In genomic region chr3:171809513-171810277, GRCh38 we compare ENCODE assay signal across 8 cellular contexts. TPM values are rescaled to one million over a fixed set of nuclear protein-coding genes. Genes with fewer than 3 reads are reported as not detected.
A peak's percentile ranks its signal among the peaks of the same experiment; 100 is the strongest.
DNase-seq lines count a peak whose midpoint lies in the region; ATAC-seq and TF ChIP-seq lines count a peak whose summit lies in the region.

No MANE protein-coding gene starts in this region.

- H3K9me2 ChIP-seq in PC-3 (replicated peaks; ENCODE audit: low read length): no peaks in the 10 kb centered on the region

- H3K4me1 ChIP-seq in CD8-positive, alpha-beta T cell (ENCODE audit: insufficient read depth, low read length): peaks cover 6% of the 10 kb centered on the region
- H3K4me1 ChIP-seq in PC-3 (ENCODE audit: insufficient read depth, low read length) (peaks cover 53% of the 10 kb centered on the region), transverse colon (peaks cover 19 to 42% (median 27%) of the 10 kb centered on the region in 4 donors)

- no peaks in the 10 kb centered on the region for H4K20me1 ChIP-seq in PC-3 (ENCODE audit: low read length)

- H3K4me1 Mint-ChIP-seq in CD8-positive, alpha-beta T cell (ENCODE audit: low read depth): peaks cover 14% of the 10 kb centered on the region
- H3K4me1 Mint-ChIP-seq in activated T-helper 2 cell treated with anti-CD3 and anti-CD28 coated beads, Interferon-gamma antibody, Interleukin-2, Interleukin-4, amounts not matched to agents 10 μg/mL and 5 μg/mL and 100 μg/mL, durations not matched to agents 14 hours and 24 hours and 36 hours (ENCODE audit: low read depth): peaks cover 43% of the 10 kb centered on the region
- peaks cover 11% of the 10 kb centered on the region for H3K4me1 Mint-ChIP-seq in nephron progenitor cell

- peak; percentile 71 for ATAC-seq in CD8-positive, alpha-beta T cell
- ATAC-seq in HG03175 (IDR thresholded peaks at IDR 0.05; ENCODE audit: unreplicated experiment) (peak; percentile 58), PC-3 (peak; percentile 44)

- DNase-seq in CD8-positive, alpha-beta T cell: peak in 6 of 7 experiments; percentile 24 to 68 (median 34)
- DNase-seq in PC-3: peak; percentile 77
- DNase-seq in activated T-helper 2 cell treated with anti-CD3 and anti-CD28 coated beads, Interferon-gamma antibody, Interleukin-2, Interleukin-4, amounts not matched to agents 10 μg/mL and 5 μg/mL and 100 μg/mL, durations not matched to agents 14 hours and 24 hours and 36 hours (ENCODE audit: low spot score): peak; percentile 51
- DNase-seq in fibroblast of the aortic adventitia (ENCODE audit: low read depth): peak; percentile 99
- peak; percentile 71 for DNase-seq in nephron progenitor cell
- peak; percentile 76 for DNase-seq in transverse colon

- H3K9ac ChIP-seq in PC-3 (ENCODE audit: low read length): peak overlapping the region; percentile 98

- H3K9me3 Mint-ChIP-seq in CD8-positive, alpha-beta T cell: no peaks in the 10 kb centered on the region
- no peaks in the 10 kb centered on the region for H3K9me3 Mint-ChIP-seq in activated T-helper 2 cell treated with anti-CD3 and anti-CD28 coated beads, Interferon-gamma antibody, Interleukin-2, Interleukin-4, amounts not matched to agents 10 μg/mL and 5 μg/mL and 100 μg/mL, durations not matched to agents 14 hours and 24 hours and 36 hours
- no peaks in the 10 kb centered on the region for H3K9me3 Mint-ChIP-seq in nephron progenitor cell

- no peak for TF ChIP-seq EP300 in transverse colon (IDR thresholded peaks at IDR 0.05; ENCODE audit: low read depth)

- H3K79me2 ChIP-seq in PC-3 (ENCODE audit: low read length): peaks cover 15% of the 10 kb centered on the region

- H2AFZ ChIP-seq in PC-3 (ENCODE audit: low read length): peak overlapping the region; percentile 64

- WGBS in transverse colon (ENCODE audit: low coverage in 1 of 2), 2 donors: 0 to 3% methylated on average over 8 to 46 of the region's 52 CpGs

- peaks cover 9% of the 10 kb centered on the region for H3F3A ChIP-seq in PC-3 (ENCODE audit: low read length, unreplicated experiment)

- peak overlapping the region; percentile 58 for H3K27ac Mint-ChIP-seq in CD8-positive, alpha-beta T cell
- H3K27ac Mint-ChIP-seq in activated T-helper 2 cell treated with anti-CD3 and anti-CD28 coated beads, Interferon-gamma antibody, Interleukin-2, Interleukin-4, amounts not matched to agents 10 μg/mL and 5 μg/mL and 100 μg/mL, durations not matched to agents 14 hours and 24 hours and 36 hours: peak overlapping the region; percentile 47
- no peak overlapping the region for H3K27ac Mint-ChIP-seq in nephron progenitor cell

- peak overlapping the region; percentile 85 for H3K4me2 ChIP-seq in PC-3 (ENCODE audit: low read length)

- peak overlapping the region; percentile 66 for H3K4me3 ChIP-seq in CD8-positive, alpha-beta T cell (ENCODE audit: low read depth, low read length)
- peak overlapping the region; percentile 78 for H3K4me3 ChIP-seq in PC-3 (ENCODE audit: low read length)
- H3K4me3 ChIP-seq in fibroblast of the aortic adventitia (ENCODE audit: low read depth, low read length): peak overlapping the region; percentile 73
- H3K4me3 ChIP-seq in transverse colon: peak overlapping the region; percentile 44 to 88 (median 60)

- TF ChIP-seq POLR2A in GM19193 (IDR thresholded peaks at IDR 0.05; ENCODE audit: extremely low read depth, insufficient read depth, insufficient read length) (peak; percentile 59), transverse colon (IDR thresholded peaks at IDR 0.05) (peak; percentile 78)

- H3K4me3 Mint-ChIP-seq in CD8-positive, alpha-beta T cell: peak overlapping the region; percentile 79
- H3K4me3 Mint-ChIP-seq in activated T-helper 2 cell treated with anti-CD3 and anti-CD28 coated beads, Interferon-gamma antibody, Interleukin-2, Interleukin-4, amounts not matched to agents 10 μg/mL and 5 μg/mL and 100 μg/mL, durations not matched to agents 14 hours and 24 hours and 36 hours (ENCODE audit: low read depth): peak overlapping the region; percentile 77
- H3K4me3 Mint-ChIP-seq in nephron progenitor cell: peak overlapping the region; percentile 88

- H3K36me3 Mint-ChIP-seq in CD8-positive, alpha-beta T cell: no peaks in the 10 kb centered on the region
- H3K36me3 Mint-ChIP-seq in activated T-helper 2 cell treated with anti-CD3 and anti-CD28 coated beads, Interferon-gamma antibody, Interleukin-2, Interleukin-4, amounts not matched to agents 10 μg/mL and 5 μg/mL and 100 μg/mL, durations not matched to agents 14 hours and 24 hours and 36 hours (ENCODE audit: low read depth): no peaks in the 10 kb centered on the region
- H3K36me3 Mint-ChIP-seq in nephron progenitor cell (ENCODE audit: low read depth): peaks cover 3% of the 10 kb centered on the region

- no peak overlapping the region for H3K27ac ChIP-seq in CD8-positive, alpha-beta T cell (ENCODE audit: low read depth, low read length)
- peak overlapping the region; percentile 90 for H3K27ac ChIP-seq in PC-3 (ENCODE audit: low read length)
- peak overlapping the region; percentile 91 to 98 (median 95) for H3K27ac ChIP-seq in transverse colon

- intact Hi-C loops in CD8-positive, alpha-beta T cell (cut with DNase I, micrococcal nuclease): no loop called here
- intact Hi-C loops in PC-3 (cut with micrococcal nuclease): loop anchor here (1.0 to 5.0 kb wide), 3 partner anchors 158 to 333 kb away; no protein-coding TSS in a partner anchor
- intact Hi-C loops in activated T-helper 2 cell treated with anti-CD3 and anti-CD28 coated beads, Interferon-gamma antibody, Interleukin-2, Interleukin-4, amounts not matched to agents 10 μg/mL and 5 μg/mL and 100 μg/mL, durations not matched to agents 14 hours and 24 hours and 36 hours (cut with micrococcal nuclease): loop anchor here (5.0 to 10.0 kb wide), 5 partner anchors 68 to 705 kb away; partner anchors contain the start of gene FNDC3B
- intact Hi-C loops in transverse colon (cut with DNase I; ENCODE audit: low total_unique reads): no loop called here

- no peaks in the 10 kb centered on the region for H3K36me3 ChIP-seq in CD8-positive, alpha-beta T cell (ENCODE audit: insufficient read depth, low read length)
- H3K36me3 ChIP-seq in PC-3 (ENCODE audit: low read depth, low read length) (no peaks in the 10 kb centered on the region), transverse colon (no peaks in the 10 kb centered on the region)

- in situ Hi-C loops in transverse colon (cut with MboI; ENCODE audit: low pct_ligation_motif_present in 1 of 4, low pct_unique_long_range_greater_than_20kb in 1 of 4, low sequenced_read_pairs in 3 of 4): no loop called here

- no peak for TF ChIP-seq CTCF in CD8-positive, alpha-beta T cell (IDR thresholded peaks at IDR 0.05)
- TF ChIP-seq CTCF in PC-3 (conservative IDR thresholded peaks at IDR 0.05; ENCODE audit: low read depth, low read length) (no peak), fibroblast of the aortic adventitia (IDR thresholded peaks at IDR 0.05; ENCODE audit: insufficient read depth, low read length) (no peak), nephron progenitor cell (IDR thresholded peaks at IDR 0.05) (no peak), transverse colon (IDR thresholded peaks at IDR 0.05) (peak in 2 of 5 experiments; percentile 4 to 9)

- CTCF ChIA-PET in CD8-positive, alpha-beta T cell (lab: Charles Lee): no interaction called here
- CTCF ChIA-PET in PC-3 (lab: Charles Lee): interaction anchor here (0.6 to 1.4 kb wide), 3 partner anchors 14 to 272 kb away, joined by 3 to 4 read pairs (median 3); no protein-coding TSS in a partner anchor

- POLR2A ChIA-PET in CD8-positive, alpha-beta T cell (lab: Charles Lee): no interaction called here
- POLR2A ChIA-PET in PC-3 (lab: Charles Lee; ENCODE audit: unreplicated experiment): interaction anchor here (0.5 to 2.3 kb wide), 22 partner anchors 8 to 1638 kb away, joined by 3 to 14 read pairs (median 4); no protein-coding TSS in a partner anchor

- H3K9me3 ChIP-seq in CD8-positive, alpha-beta T cell (ENCODE audit: low read length): no peaks in the 10 kb centered on the region
- no peaks in the 10 kb centered on the region for H3K9me3 ChIP-seq in PC-3 (ENCODE audit: low read length)
- no peaks in the 10 kb centered on the region for H3K9me3 ChIP-seq in transverse colon

- BruUV-seq in PC-3 (replicated peaks; lab: Mats Ljungman, UMichigan): no TSS peak

- H3K27me3 ChIP-seq in CD8-positive, alpha-beta T cell (ENCODE audit: insufficient read depth, low read length): no peaks in the 10 kb centered on the region
- H3K27me3 ChIP-seq in PC-3 (ENCODE audit: low read length) (no peaks in the 10 kb centered on the region), transverse colon (no peaks in the 10 kb centered on the region)

- H3K27me3 Mint-ChIP-seq in CD8-positive, alpha-beta T cell (ENCODE audit: low read depth): peaks cover 34% of the 10 kb centered on the region
- H3K27me3 Mint-ChIP-seq in activated T-helper 2 cell treated with anti-CD3 and anti-CD28 coated beads, Interferon-gamma antibody, Interleukin-2, Interleukin-4, amounts not matched to agents 10 μg/mL and 5 μg/mL and 100 μg/mL, durations not matched to agents 14 hours and 24 hours and 36 hours (ENCODE audit: low read depth): peaks cover 25% of the 10 kb centered on the region
- H3K27me3 Mint-ChIP-seq in nephron progenitor cell (ENCODE audit: low read depth, poor library complexity): peaks cover 48% of the 10 kb centered on the region

RNA-seq across cellular contexts. Expression of gene PLD1, which starts 0.6 kb away (rescaled TPM):
- 1 to 10 TPM; 1.1 to 1.6 TPM for total RNA-seq in CD8-positive, alpha-beta T cell
- total RNA-seq in PC-3 (2014; rRNA removed) (7.3 and 8.3 TPM in 2 replicates), fibroblast of the aortic adventitia (ENCODE audit: low replicate concordance) (10.1 and 23.1 TPM in 2 replicates), transverse colon (10 to 100 TPM; 52.1 to 88.3 (median 77.4) TPM)
- 1.0 and 1.1 TPM in 2 replicates for total RNA-seq in activated T-helper 2 cell treated with anti-CD3 and anti-CD28 coated beads, Interferon-gamma antibody, Interleukin-2, Interleukin-4, amounts not matched to agents 10 μg/mL and 5 μg/mL and 100 μg/mL, durations not matched to agents 14 hours and 24 hours and 36 hours

RNA-seq across cellular contexts. Expression of gene TMEM212, which starts 33.5 kb away (rescaled TPM):
- not detected for total RNA-seq in CD8-positive, alpha-beta T cell
- total RNA-seq in PC-3 (2014; rRNA removed) (not detected in 2 replicates), fibroblast of the aortic adventitia (ENCODE audit: low replicate concordance) (not detected in 2 replicates), transverse colon (not detected)
- 0.09 TPM in 1 of 2 replicates, not detected in the other for total RNA-seq in activated T-helper 2 cell treated with anti-CD3 and anti-CD28 coated beads, Interferon-gamma antibody, Interleukin-2, Interleukin-4, amounts not matched to agents 10 μg/mL and 5 μg/mL and 100 μg/mL, durations not matched to agents 14 hours and 24 hours and 36 hours

Comparison
In these comparisons a context has a peak if more than half of its experiments do, and no peak if none do; other contexts are left out.
1. DNase-seq: peak in every context shown above with its lines; median percentile 99 in fibroblast of the aortic adventitia; 77 in PC-3; 76 in transverse colon; 71 in nephron progenitor cell; 51 in activated T-helper 2 cell treated with anti-CD3 and anti-CD28 coated beads, Interferon-gamma antibody, Interleukin-2, Interleukin-4, amounts not matched to agents 10 μg/mL and 5 μg/mL and 100 μg/mL, durations not matched to agents 14 hours and 24 hours and 36 hours; 34 in CD8-positive, alpha-beta T cell.
2. intact Hi-C loops: an anchor here in PC-3 (1.0 to 5.0 kb wide) and activated T-helper 2 cell treated with anti-CD3 and anti-CD28 coated beads, Interferon-gamma antibody, Interleukin-2, Interleukin-4, amounts not matched to agents 10 μg/mL and 5 μg/mL and 100 μg/mL, durations not matched to agents 14 hours and 24 hours and 36 hours (5.0 to 10.0 kb wide); none called in CD8-positive, alpha-beta T cell and transverse colon.